In genomic region chr19:14091086-14091884, GRCh38 we compare ENCODE assay signal across 1 cellular context.
TF ChIP-seq lines count a peak whose summit lies in the region.

No MANE protein-coding gene starts in this region.

TF ChIP-seq in GM12878, 131 proteins besides CTCF, POLR2A, EP300 and RAD21 (continued from another document and continues in another):
- TF ChIP-seq BCLAF1 (IDR thresholded peaks at IDR 0.05) (0 out of 2 replicates have a peak, but pooled peaks have one; percentile 69), MTA3 (IDR thresholded peaks at IDR 0.05; ENCODE audit: borderline replicate concordance, low read length) (peak; percentile 50; the same call in 1 of the 2 replicates), ZBED1 (IDR thresholded peaks at IDR 0.05; ENCODE audit: borderline replicate concordance) (no peak), JUND (IDR thresholded peaks at IDR 0.05; ENCODE audit: low read depth, low read length) (no peak), MEF2A (IDR thresholded peaks at IDR 0.05; ENCODE audit: insufficient read depth, low read depth, low read length) (no peak), NR2C1 (IDR thresholded peaks at IDR 0.05) (peak; percentile 87), RELA (IDR thresholded peaks at IDR 0.05; ENCODE audit: borderline replicate concordance, partially characterized antibody) (peak; percentile 8), ZNF207 (IDR thresholded peaks at IDR 0.05; ENCODE audit: borderline replicate concordance) (peak; percentile 63; the same call in 1 of the 2 replicates), NFXL1 (IDR thresholded peaks at IDR 0.05; ENCODE audit: borderline replicate concordance) (0 out of 2 replicates have a peak, but pooled peaks have one; percentile 37), KDM1A (IDR thresholded peaks at IDR 0.05; ENCODE audit: borderline replicate concordance) (no peak), IKZF1 (conservative IDR thresholded peaks at IDR 0.05) (peak; percentile 90), STAT3 (IDR thresholded peaks at IDR 0.05; ENCODE audit: low read depth, low read length) (no peak), E4F1 (IDR thresholded peaks at IDR 0.05; ENCODE audit: borderline replicate concordance, partially characterized antibody) (no peak), ATF7 (IDR thresholded peaks at IDR 0.05; ENCODE audit: low read depth) (peak; percentile 54; the same call in 1 of the 2 replicates), MAX (IDR thresholded peaks at IDR 0.05; ENCODE audit: low read depth, low read length) (no peak; the same call in 1 of the 2 replicates), IRF3 (IDR thresholded peaks at IDR 0.05) (no peak), MYB (IDR thresholded peaks at IDR 0.05; ENCODE audit: borderline replicate concordance, low read depth, low read length) (no peak), FOXM1 (IDR thresholded peaks at IDR 0.05; ENCODE audit: low read depth, low read length) (peak; percentile 56; the same call in 1 of the 2 replicates), SMARCA5 (IDR thresholded peaks at IDR 0.05) (peak; percentile 91; the same call in 1 of the 2 replicates), KAT2A (conservative IDR thresholded peaks at IDR 0.05; ENCODE audit: control insufficient read depth, low read depth, low read length) (no peak), NR2F1 (conservative IDR thresholded peaks at IDR 0.05) (peak; percentile 95), FOS (IDR thresholded peaks at IDR 0.05; ENCODE audit: borderline replicate concordance, extremely low read depth, insufficient read length) (no peak), BRCA1 (IDR thresholded peaks at IDR 0.05; ENCODE audit: low read depth, low read length) (no peak), SUPT20H (IDR thresholded peaks at IDR 0.05; ENCODE audit: borderline replicate concordance, control insufficient read depth, low read depth, low read length) (no peak), ETV6 (conservative IDR thresholded peaks at IDR 0.05 in 1 of 2, IDR thresholded peaks at IDR 0.05 in 1 of 2; ENCODE audit: borderline replicate concordance in 1 of 2, low read depth in 1 of 2) (no peak; a peak in 1 of 4 replicates), SRF (IDR thresholded peaks at IDR 0.05; ENCODE audit: low read depth in 2 of 2, low read length in 2 of 2) (no peak), CBX5 (IDR thresholded peaks at IDR 0.05; ENCODE audit: low read depth) (0 out of 2 replicates have a peak, but pooled peaks have one; percentile 52), ATF3 (IDR thresholded peaks at IDR 0.05; ENCODE audit: borderline replicate concordance, extremely low read depth, low read depth, low read length) (no peak), MLLT1 (IDR thresholded peaks at IDR 0.05) (0 out of 2 replicates have a peak, but pooled peaks have one; percentile 58), PBX3 (IDR thresholded peaks at IDR 0.05; ENCODE audit: insufficient replicate concordance, low read depth, low read length) (no peak), SREBF2 (IDR thresholded peaks at IDR 0.05; ENCODE audit: low read length) (no peak), JUNB (IDR thresholded peaks at IDR 0.05) (peak; percentile 13; the same call in 1 of the 2 replicates), IRF4 (IDR thresholded peaks at IDR 0.05; ENCODE audit: low read depth, low read length) (no peak), SP1 (IDR thresholded peaks at IDR 0.05; ENCODE audit: low read depth, low read length) (no peak), SIN3A (IDR thresholded peaks at IDR 0.05; ENCODE audit: low read depth, low read length) (0 out of 2 replicates have a peak, but pooled peaks have one; percentile 47), CREM (IDR thresholded peaks at IDR 0.05; ENCODE audit: low read depth) (peak; percentile 31; the same call in 1 of the 2 replicates), POLR2AphosphoS5 (IDR thresholded peaks at IDR 0.05; ENCODE audit: low read length) (peak; percentile 67), E2F4 (IDR thresholded peaks at IDR 0.05; ENCODE audit: low read depth, low read length) (no peak), ELK1 (IDR thresholded peaks at IDR 0.05; ENCODE audit: low read depth, low read length) (no peak), PKNOX1 (IDR thresholded peaks at IDR 0.05) (no peak), MTA2 (IDR thresholded peaks at IDR 0.05; ENCODE audit: low read depth) (no peak; the same call in none of the 2 replicates), PML (IDR thresholded peaks at IDR 0.05; ENCODE audit: low read length) (peak; percentile 82; the same call in 1 of the 2 replicates), SUZ12 (IDR thresholded peaks at IDR 0.05; ENCODE audit: unreplicated experiment) (no peak), SMAD1 (IDR thresholded peaks at IDR 0.05; ENCODE audit: low read depth, partially characterized antibody) (peak; percentile 28), MXI1 (IDR thresholded peaks at IDR 0.05; ENCODE audit: low read depth, low read length) (no peak), REST (IDR thresholded peaks at IDR 0.05; ENCODE audit: low read depth, low read length) (no peak), PAX8 (IDR thresholded peaks at IDR 0.05) (no peak)
